In genomic region chr7:50783304-50783703, GRCh38 we compare ENCODE assay signal across 10 cellular contexts. TPM values are rescaled to one million over a fixed set of nuclear protein-coding genes. Genes with fewer than 3 reads are reported as not detected.
DNase-seq lines count a peak whose midpoint lies in the region; ATAC-seq and TF ChIP-seq lines count a peak whose summit lies in the region.
"Had no signal": no experiment of that assay in that cellular context is flagged by ENCODE, and none has a peak within 500 bp of the region (broad histone marks: within the 10 kb centered on the region; RNA-seq: fewer than 3 reads in every experiment).

No MANE protein-coding gene starts in this region.

- peaks cover 1% of the 10 kb centered on the region for H3K36me3 Mint-ChIP-seq in activated naive CD4-positive, alpha-beta T cell treated with anti-CD3 and anti-CD28 coated beads, Interleukin-2, amount 50 U/mL, for 24 hours

- H3K27me3 ChIP-seq in lower lobe of right lung (ENCODE audit: low read depth) (no peaks in the 10 kb centered on the region), suprapubic skin (peaks cover 3% of the 10 kb centered on the region)

- peaks cover 29% of the 10 kb centered on the region for H3K4me1 Mint-ChIP-seq in activated naive CD4-positive, alpha-beta T cell treated with anti-CD3 and anti-CD28 coated beads, Interleukin-2, amount 50 U/mL, for 24 hours

- TF ChIP-seq CTCF in lower lobe of right lung (IDR thresholded peaks at IDR 0.05) (no peak), suprapubic skin (IDR thresholded peaks at IDR 0.05) (no peak)

- peak overlapping the region; percentile 54 for H3K4me3 Mint-ChIP-seq in activated naive CD4-positive, alpha-beta T cell treated with anti-CD3 and anti-CD28 coated beads, Interleukin-2, amount 50 U/mL, for 24 hours

- H3K4me3 ChIP-seq in lower lobe of right lung (peak overlapping the region; percentile 59), suprapubic skin (peak overlapping the region; percentile 53)

- no peak for TF ChIP-seq EP300 in suprapubic skin (IDR thresholded peaks at IDR 0.05)

- no peak overlapping the region for H3K27ac Mint-ChIP-seq in activated naive CD4-positive, alpha-beta T cell treated with anti-CD3 and anti-CD28 coated beads, Interleukin-2, amount 50 U/mL, for 24 hours

- no peak for DNase-seq in activated naive CD4-positive, alpha-beta T cell (lab: John Stamatoyannopoulos, UW)
- no peak for DNase-seq in lower lobe of right lung
- DNase-seq in suprapubic skin (ENCODE audit: low spot score in 2 of 2): no peak
- DNase-seq in NAMALWA (ENCODE audit: low spot score): no peak
- DNase-seq in HPDE6-E6E7 (ENCODE audit: extremely low spot score): no peak
- DNase-seq: activated CD4-positive, alpha-beta T cell treated with anti-CD3 and anti-CD28 coated beads for 4 hours; stimulated activated CD4-positive, alpha-beta T cell treated with anti-CD3 and anti-CD28 coated beads, Interleukin-4, amount 100 ng/mL, for 1 hour had no signal

- no peaks in the 10 kb centered on the region for H3K9me3 Mint-ChIP-seq in activated naive CD4-positive, alpha-beta T cell treated with anti-CD3 and anti-CD28 coated beads, Interleukin-2, amount 50 U/mL, for 24 hours

- peaks cover 3% of the 10 kb centered on the region for H3K4me1 ChIP-seq in lower lobe of right lung
- H3K4me1 ChIP-seq in suprapubic skin: peaks cover 4% of the 10 kb centered on the region

- H3K9me3 ChIP-seq in lower lobe of right lung: no peaks in the 10 kb centered on the region
- H3K9me3 ChIP-seq in suprapubic skin: peaks cover 2% of the 10 kb centered on the region

- 76% methylated on average over 6 of the region's 6 CpGs for WGBS in suprapubic skin

- intact Hi-C loops in lower lobe of right lung (cut with DNase I): no loop called here

- no peaks in the 10 kb centered on the region for H3K36me3 ChIP-seq in lower lobe of right lung
- no peaks in the 10 kb centered on the region for H3K36me3 ChIP-seq in suprapubic skin

- H3K27ac ChIP-seq in angular gyrus (ENCODE audit: low read depth, low read length) (peak overlapping the region; percentile 83), lower lobe of right lung (no peak overlapping the region), suprapubic skin (no peak overlapping the region)

- no peak for TF ChIP-seq POLR2A in suprapubic skin (IDR thresholded peaks at IDR 0.05)

- peaks cover 17% of the 10 kb centered on the region for H3K27me3 Mint-ChIP-seq in activated naive CD4-positive, alpha-beta T cell treated with anti-CD3 and anti-CD28 coated beads, Interleukin-2, amount 50 U/mL, for 24 hours

- ATAC-seq in lower lobe of right lung (no peak), HG02610 (IDR thresholded peaks at IDR 0.05; ENCODE audit: unreplicated experiment) (no peak)

RNA-seq across cellular contexts. Expression of gene GRB10, which starts 0.6 kb away (rescaled TPM):
- 36.5 TPM for total RNA-seq in lower lobe of right lung
- total RNA-seq in suprapubic skin: 10 to 100 TPM in 2 of 4 donors, 1 to 10 TPM in 2; 7.8 to 56.2 (median 11.5) TPM
